ENCODE assay signal across 8 cellular contexts in the genomic region with DNA sequence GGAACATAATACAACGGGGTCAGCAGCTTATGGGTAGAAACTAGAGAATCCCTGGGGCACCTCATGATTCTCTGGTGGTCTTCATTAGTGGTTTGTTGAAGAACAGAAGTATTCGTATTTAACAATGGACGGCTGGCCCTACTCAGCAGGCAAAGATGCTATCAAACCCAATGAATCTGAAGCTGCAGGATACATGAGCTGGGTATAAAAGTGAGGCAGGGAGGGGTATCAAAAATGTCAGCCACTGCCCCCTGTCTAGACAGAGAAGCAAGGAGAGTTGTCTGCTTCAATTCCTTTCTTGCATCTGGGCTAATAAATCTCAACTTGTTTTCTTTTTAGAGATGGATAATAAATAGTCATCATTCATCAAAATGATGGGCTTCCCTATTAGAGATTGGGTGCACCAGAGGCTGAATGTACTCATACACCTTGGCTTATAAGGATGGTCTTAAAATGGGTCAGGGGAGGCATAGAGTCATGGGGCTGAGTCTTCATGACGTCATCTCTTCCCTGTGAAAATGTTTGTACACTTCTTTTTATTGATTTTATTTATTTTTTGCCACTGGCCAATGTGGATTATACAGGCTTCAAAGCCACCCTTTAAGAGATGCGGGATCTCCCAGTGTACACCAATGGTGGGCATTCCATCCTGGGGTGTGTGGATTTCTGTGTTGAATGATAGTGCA.
"Had no signal": no experiment of that assay in that cellular context is flagged by ENCODE, and none has a peak within 500 bp of the region (broad histone marks: within the 10 kb centered on the region; RNA-seq: fewer than 3 reads in every experiment).

No MANE protein-coding gene starts in this region.

- H3K9ac ChIP-seq: GM23248 had no signal

- H3K36me3 Mint-ChIP-seq: IgD-negative memory B cell had no signal

- H3K4me1 Mint-ChIP-seq: IgD-negative memory B cell had no signal

- H2AFZ ChIP-seq: GM23248 had no signal

- H3K36me3 ChIP-seq: HAP-1 had no signal

- H3K9me3 ChIP-seq: HAP-1 had no signal

- ATAC-seq: HCT116 had no signal

- H3K4me3 ChIP-seq: GM23248, HAP-1 had no signal

- H3K4me1 ChIP-seq: HAP-1 had no signal

- H3K27me3 Mint-ChIP-seq: IgD-negative memory B cell had no signal

- DNase-seq: GM23248, GOT3, H7, KG1 had no signal

- H3K27ac ChIP-seq: GM23248 had no signal

- FAIRE-seq: HTR-8/SVneo had no signal

- H3K27ac Mint-ChIP-seq: IgD-negative memory B cell had no signal
